Comparison of ENCODE assay signal across 21 cellular contexts in genomic region chr13:112680741-112681360, GRCh38. TPM values are rescaled to one million over a fixed set of nuclear protein-coding genes. Genes with fewer than 3 reads are reported as not detected.
A peak's percentile ranks its signal among the peaks of the same experiment; 100 is the strongest.
DNase-seq lines count a peak whose midpoint lies in the region; ATAC-seq, FAIRE-seq and TF ChIP-seq lines count a peak whose summit lies in the region.
"Had no signal": no experiment of that assay in that cellular context is flagged by ENCODE, and none has a peak within 500 bp of the region (broad histone marks: within the 10 kb centered on the region; RNA-seq: fewer than 3 reads in every experiment).

No MANE protein-coding gene starts in this region.

- H3K4me1 ChIP-seq in H1 (replicated peaks in 1 of 4; ENCODE audit: control insufficient read depth in 3 of 4, insufficient read depth in 4 of 4, low read length in 3 of 4): no peaks in the 10 kb centered on the region
- H3K4me1 ChIP-seq in upper lobe of right lung: no peaks in the 10 kb centered on the region

- no peak overlapping the region for H4K5ac ChIP-seq in H1 (ENCODE audit: insufficient read length, low read depth, low read length)

- no peak overlapping the region for H3K14ac ChIP-seq in H1 (ENCODE audit: insufficient read length)

- H3K27me3 ChIP-seq in H1 (replicated peaks in 1 of 4; ENCODE audit: control insufficient read depth in 3 of 4, extremely low read depth in 1 of 4, insufficient read depth in 3 of 4, low read length in 3 of 4) (no peaks in the 10 kb centered on the region), upper lobe of right lung (no peaks in the 10 kb centered on the region), H7 (ENCODE audit: control insufficient read depth, insufficient read depth, low read length) (no peaks in the 10 kb centered on the region)

- H2BK12ac ChIP-seq in H1 (ENCODE audit: low read depth, low read length): no peak overlapping the region

- H4K8ac ChIP-seq in H1 (ENCODE audit: extremely low read depth, insufficient read depth, low read length): peak overlapping the region; percentile 46; the same call in 1 of the 2 replicates

- H2BK120ac ChIP-seq in H1 (replicated peaks; ENCODE audit: low read depth, low read length): no peak overlapping the region

- no peak for TF ChIP-seq RAD21 in H1 (IDR thresholded peaks at IDR 0.05 in 1 of 2, conservative IDR thresholded peaks at IDR 0.05 in 1 of 2; ENCODE audit: low read depth in 2 of 2, low read length in 2 of 2)

- H3K36me3 Mint-ChIP-seq in activated CD4-positive, alpha-beta memory T cell treated with anti-CD3 and anti-CD28 coated beads for 36 hours: no peaks in the 10 kb centered on the region
- peaks cover 2% of the 10 kb centered on the region for H3K36me3 Mint-ChIP-seq in activated CD4-positive, alpha-beta memory T cell treated with anti-CD3 and anti-CD28 coated beads, Interleukin-2, amount 10 ng/mL, durations not matched to agents 7 days and 5 days (ENCODE audit: low read depth)

- no peak overlapping the region for H3K4me2 ChIP-seq in H1 (ENCODE audit: insufficient read depth in 1 of 2, low read depth in 2 of 2, low read length in 2 of 2)

- H3K18ac ChIP-seq in H1 (ENCODE audit: extremely low read depth, low read length): no peak overlapping the region

- no peak for TF ChIP-seq EP300 in H1 (IDR thresholded peaks at IDR 0.05; ENCODE audit: borderline replicate concordance in 1 of 2, low read depth in 2 of 2, low read length in 2 of 2)

- no peak overlapping the region for H2BK20ac ChIP-seq in H1 (ENCODE audit: low read length)

- no peaks in the 10 kb centered on the region for H3K9me3 Mint-ChIP-seq in activated CD4-positive, alpha-beta memory T cell treated with anti-CD3 and anti-CD28 coated beads for 36 hours
- H3K9me3 Mint-ChIP-seq in activated CD4-positive, alpha-beta memory T cell treated with anti-CD3 and anti-CD28 coated beads, Interleukin-2, amount 10 ng/mL, durations not matched to agents 7 days and 5 days: no peaks in the 10 kb centered on the region

- H3K36me3 ChIP-seq in H1 (ENCODE audit: control insufficient read depth in 2 of 4, insufficient read depth in 4 of 4, low read length in 3 of 4): no peaks in the 10 kb centered on the region
- H3K36me3 ChIP-seq in upper lobe of right lung: no peaks in the 10 kb centered on the region
- H3K36me3 ChIP-seq in H7 (replicated peaks; ENCODE audit: control insufficient read depth, insufficient read depth, low read length): no peaks in the 10 kb centered on the region

- POLR2A ChIA-PET in activated CD4-positive, alpha-beta memory T cell treated with anti-CD3 and anti-CD28 coated beads for 36 hours (lab: Charles Lee): no interaction called here
- POLR2A ChIA-PET in activated CD4-positive, alpha-beta memory T cell treated with anti-CD3 and anti-CD28 coated beads, Interleukin-2, amount 10 ng/mL, durations not matched to agents 7 days and 5 days (lab: Charles Lee): no interaction called here
- POLR2A ChIA-PET in H1 (lab: Charles Lee; ENCODE audit: partially characterized antibody): no interaction called here

- TF ChIP-seq CTCF in H1 (IDR thresholded peaks at IDR 0.05; ENCODE audit: control extremely low read depth in 1 of 3, insufficient read depth in 1 of 3, low read depth in 1 of 3, low read length in 3 of 3) (no peak), upper lobe of right lung (IDR thresholded peaks at IDR 0.05) (no peak)

- H2BK5ac ChIP-seq in H1 (ENCODE audit: low read depth, low read length): no peak overlapping the region

- H3K9ac ChIP-seq in H1 (replicated peaks in 1 of 4; ENCODE audit: extremely low read depth in 1 of 4, low read depth in 3 of 4, low read length in 3 of 4): no peak overlapping the region

- H3K4me3 ChIP-seq in H1 (ENCODE audit: extremely low read depth in 1 of 4, insufficient read depth in 2 of 4, low read depth in 3 of 4, low read length in 4 of 4) (no peak overlapping the region), upper lobe of right lung (no peak overlapping the region), H7 (ENCODE audit: insufficient read depth, low read depth, low read length) (no peak overlapping the region)

- H3K79me2 ChIP-seq in H1 (ENCODE audit: control insufficient read depth in 1 of 2, insufficient read depth in 2 of 2, low read length in 2 of 2): no peaks in the 10 kb centered on the region

- no peak overlapping the region for H2AK5ac ChIP-seq in H1 (ENCODE audit: low read depth, low read length)

- H2AFZ ChIP-seq in H1 (ENCODE audit: low read length): no peak overlapping the region

- H3K27ac ChIP-seq in H1 (ENCODE audit: low read depth, low read length): no peak overlapping the region
- no peak overlapping the region for H3K27ac ChIP-seq in upper lobe of right lung
- H3K27ac ChIP-seq: 22Rv1, C4-2B had no signal

- CTCF ChIA-PET in activated CD4-positive, alpha-beta memory T cell treated with anti-CD3 and anti-CD28 coated beads for 36 hours (lab: Charles Lee): no interaction called here
- CTCF ChIA-PET in activated CD4-positive, alpha-beta memory T cell treated with anti-CD3 and anti-CD28 coated beads, Interleukin-2, amount 10 ng/mL, durations not matched to agents 7 days and 5 days (lab: Charles Lee): no interaction called here
- CTCF ChIA-PET in H1 (lab: Charles Lee; ENCODE audit: partially characterized antibody): interaction anchor here (1.1 to 1.4 kb wide), 2 partner anchors 13 to 17 kb away, joined by 3 read pairs; no protein-coding TSS in a partner anchor

- H3K4ac ChIP-seq in H1 (replicated peaks; ENCODE audit: insufficient read length, low read depth, low read length): no peak overlapping the region

- H4K91ac ChIP-seq in H1 (replicated peaks; ENCODE audit: insufficient read length, low read length): no peak overlapping the region

- no peak overlapping the region for H3K23ac ChIP-seq in H1 (ENCODE audit: insufficient read length)

- H3K4me3 Mint-ChIP-seq in activated CD4-positive, alpha-beta memory T cell treated with anti-CD3 and anti-CD28 coated beads for 36 hours: no peak overlapping the region
- H3K4me3 Mint-ChIP-seq in activated CD4-positive, alpha-beta memory T cell treated with anti-CD3 and anti-CD28 coated beads, Interleukin-2, amount 10 ng/mL, durations not matched to agents 7 days and 5 days: no peak overlapping the region

- H3K4me1 Mint-ChIP-seq in activated CD4-positive, alpha-beta memory T cell treated with anti-CD3 and anti-CD28 coated beads for 36 hours (ENCODE audit: low read depth): no peaks in the 10 kb centered on the region
- H3K4me1 Mint-ChIP-seq in activated CD4-positive, alpha-beta memory T cell treated with anti-CD3 and anti-CD28 coated beads, Interleukin-2, amount 10 ng/mL, durations not matched to agents 7 days and 5 days: no peaks in the 10 kb centered on the region

- H3K9me3 ChIP-seq in H1 (ENCODE audit: insufficient read depth in 2 of 2, low read depth in 1 of 2, low read length in 1 of 2) (peaks cover 0 to 7% of the 10 kb centered on the region in 2 experiments; a peak in 1 of 4 replicates), upper lobe of right lung (no peaks in the 10 kb centered on the region)

- no peak overlapping the region for H2BK15ac ChIP-seq in H1 (ENCODE audit: low read length)

- no peak for FAIRE-seq in H1 (lab: Jason Lieb, UNC)
- FAIRE-seq: D721Med had no signal

- DNase-seq in activated CD4-positive, alpha-beta memory T cell treated with anti-CD3 and anti-CD28 coated beads for 36 hours: peak; percentile 2
- no peak for DNase-seq in activated CD4-positive, alpha-beta memory T cell treated with anti-CD3 and anti-CD28 coated beads, Interleukin-2, amount 10 ng/mL, durations not matched to agents 7 days and 5 days
- DNase-seq in H1 (ENCODE audit: low read depth in 1 of 2, low spot score in 2 of 2) (peak in 1 of 2 experiments; percentile 33), mesenteric fat pad (ENCODE audit: low spot score) (peak; percentile 85), upper lobe of right lung (peak; percentile 40), HK-2 (ENCODE audit: unreplicated experiment) (no peak), H7 (no peak)
- no peak for DNase-seq in effector CD8-positive, alpha-beta T cell (lab: John Stamatoyannopoulos, UW)
- DNase-seq: AML-193, GOT3, KBM-7, NCI-H1417 treated with DMSO at 0.1 percent for 48 hours, NCI-H1930, NCI-H226, NCI-H524, NCI-H82, OCI-M1, SHP77 treated with DMSO at 0.1 percent for 48 hours had no signal

- H4K20me1 ChIP-seq in H1 (replicated peaks in 1 of 2; ENCODE audit: control insufficient read depth in 1 of 2, insufficient read depth in 2 of 2, low read length in 2 of 2): no peaks in the 10 kb centered on the region

- intact Hi-C loops in activated CD4-positive, alpha-beta memory T cell treated with anti-CD3 and anti-CD28 coated beads for 36 hours (cut with micrococcal nuclease): no loop called here
- intact Hi-C loops in upper lobe of right lung (cut with DNase I): no loop called here

- WGBS in H1 (ENCODE audit: extremely low coverage in 1 of 2, insufficient coverage in 1 of 2, insufficient read length in 1 of 2, insufficient replicate concordance in 2 of 2, low coverage in 1 of 2, low lambda C conversion rate in 2 of 2, missing lambda C conversion rate in 1 of 2), 2 experiments: 90% methylated on average over 17 of the region's 17 CpGs; no CpG with 5 or more reads in 1 of the 2 experiments

- H3K79me1 ChIP-seq in H1 (ENCODE audit: low read depth, low read length): no peaks in the 10 kb centered on the region

- no peak for TF ChIP-seq POLR2A in H1 (IDR thresholded peaks at IDR 0.05; ENCODE audit: control extremely low read depth in 1 of 2, low read depth in 2 of 2, low read length in 2 of 2)

- H3K56ac ChIP-seq in H1 (replicated peaks; ENCODE audit: insufficient read length, low read depth, low read length): no peak overlapping the region

- no peak for ATAC-seq in upper lobe of right lung

- no peaks in the 10 kb centered on the region for H3K23me2 ChIP-seq in H1 (ENCODE audit: low read depth, low read length)

- H3K27me3 Mint-ChIP-seq in activated CD4-positive, alpha-beta memory T cell treated with anti-CD3 and anti-CD28 coated beads for 36 hours: no peaks in the 10 kb centered on the region
- H3K27me3 Mint-ChIP-seq in activated CD4-positive, alpha-beta memory T cell treated with anti-CD3 and anti-CD28 coated beads, Interleukin-2, amount 10 ng/mL, durations not matched to agents 7 days and 5 days: peaks cover 4% of the 10 kb centered on the region

- no peak overlapping the region for H3K27ac Mint-ChIP-seq in activated CD4-positive, alpha-beta memory T cell treated with anti-CD3 and anti-CD28 coated beads for 36 hours
- H3K27ac Mint-ChIP-seq in activated CD4-positive, alpha-beta memory T cell treated with anti-CD3 and anti-CD28 coated beads, Interleukin-2, amount 10 ng/mL, durations not matched to agents 7 days and 5 days: no peak overlapping the region

RNA-seq across cellular contexts. Expression of gene ATP11A, which starts 9.0 kb away (rescaled TPM):
- total RNA-seq in activated CD4-positive, alpha-beta memory T cell treated with anti-CD3 and anti-CD28 coated beads for 36 hours: 10 to 100 TPM; 36.6 to 38.7 TPM
- total RNA-seq in activated CD4-positive, alpha-beta memory T cell treated with anti-CD3 and anti-CD28 coated beads, Interleukin-2, amount 10 ng/mL, durations not matched to agents 7 days and 5 days: 10 to 100 TPM; 52.5 to 53.3 TPM
- total RNA-seq in H1 (2021; fragmentation: NEBNext Ultra II Directional; extraction: Animal tissue kit (Norgen Biotek cat#: 25700)): 72.9 and 78.5 TPM in 2 replicates
- polyA plus RNA-seq in H1 (2011; rRNA removed): 28.8 and 30.7 TPM in 2 replicates
- 14.9 TPM for polyA plus RNA-seq in H1 (2011; cell fraction: cytosol; rRNA removed)
- polyA plus RNA-seq in H1 (2011; cell fraction: nucleus; rRNA removed): 83.2 TPM
- 31.1 to 42.5 TPM (median 35.7 TPM) in 4 replicates for polyA plus RNA-seq in H1 (2012, experiment 1 of 2)
- 4.6 TPM for polyA plus RNA-seq in H1 (2012, experiment 2 of 2)
- polyA plus RNA-seq in H1 (2013, experiment 1 of 2): 30.6 TPM
- polyA plus RNA-seq in H1 (2013, experiment 2 of 2): 28.1 TPM
- 35.6 and 46.4 TPM in 2 replicates for polyA minus RNA-seq in H1 (2011; rRNA and poly(A)+ RNA removed)
- 49.0 TPM for polyA minus RNA-seq in H1 (2011; cell fraction: cytosol; rRNA and poly(A)+ RNA removed)
- 68.1 TPM for polyA minus RNA-seq in H1 (2011; cell fraction: nucleus; rRNA and poly(A)+ RNA removed)
- total RNA-seq in mesenteric fat pad: 63.5 TPM
- 377 TPM for total RNA-seq in upper lobe of right lung
- 9.9 and 14.7 TPM in 2 replicates for total RNA-seq in H7 (2014; rRNA removed; shearing (Covaris generic))

Comparison
In these comparisons a context has a peak if more than half of its experiments do, and no peak if none do; other contexts are left out.
1. DNase-seq: peak in activated CD4-positive, alpha-beta memory T cell treated with anti-CD3 and anti-CD28 coated beads for 36 hours (single experiment), mesenteric fat pad (single experiment) and upper lobe of right lung (single experiment); none in activated CD4-positive, alpha-beta memory T cell treated with anti-CD3 and anti-CD28 coated beads, Interleukin-2, amount 10 ng/mL, durations not matched to agents 7 days and 5 days (single experiment), HK-2 (single experiment), effector CD8-positive, alpha-beta T cell (single experiment) and H7 (single experiment).